ENCODE assay signal across 9 cellular contexts in genomic region chr18:3265564-3266033, GRCh38. TPM values are rescaled to one million over a fixed set of nuclear protein-coding genes. Genes with fewer than 3 reads are reported as not detected.
DNase-seq lines count a peak whose midpoint lies in the region; TF ChIP-seq lines count a peak whose summit lies in the region.
"Had no signal": no experiment of that assay in that cellular context is flagged by ENCODE, and none has a peak within 500 bp of the region (broad histone marks: within the 10 kb centered on the region; RNA-seq: fewer than 3 reads in every experiment).

No MANE protein-coding gene starts in this region.

- no peaks in the 10 kb centered on the region for H3K27me3 Mint-ChIP-seq in progenitor cell of endocrine pancreas

- intact Hi-C loops in head of caudate nucleus (cut with DNase I) (no loop called here), ascending aorta (cut with DNase I) (no loop called here)

- H3K9me3 Mint-ChIP-seq in progenitor cell of endocrine pancreas (ENCODE audit: low read depth), result no peaks in the 10 kb centered on the region

- peaks cover 82% of the 10 kb centered on the region for H4K20me1 ChIP-seq in SK-N-SH (ENCODE audit: insufficient read depth)

- H3K4me1 Mint-ChIP-seq in progenitor cell of endocrine pancreas (ENCODE audit: low read depth), result peaks cover 45% of the 10 kb centered on the region

- no peaks in the 10 kb centered on the region for H3K27me3 ChIP-seq in SK-N-SH (ENCODE audit: insufficient read depth)
- no peaks in the 10 kb centered on the region for H3K27me3 ChIP-seq in esophagus (ENCODE audit: control insufficient read depth in 1 of 2, insufficient read depth in 2 of 2, low read length in 2 of 2)
- no peaks in the 10 kb centered on the region for H3K27me3 ChIP-seq in ascending aorta

- no peak overlapping the region for H2AFZ ChIP-seq in SK-N-SH (ENCODE audit: low read depth)
- H2AFZ ChIP-seq: parathyroid adenoma had no signal

- TF ChIP-seq CTCF in SK-N-SH (IDR thresholded peaks at IDR 0.05) (no peak), progenitor cell of endocrine pancreas (IDR thresholded peaks at IDR 0.05; ENCODE audit: unreplicated experiment) (no peak), ascending aorta (IDR thresholded peaks at IDR 0.05) (no peak)

- no peak overlapping the region for H3K9ac ChIP-seq in SK-N-SH
- H3K9ac ChIP-seq: parathyroid adenoma had no signal

- H3K27ac ChIP-seq in SK-N-SH (ENCODE audit: low read depth in 2 of 2, low read length in 1 of 2), result no peak overlapping the region; a peak in 1 of 4 replicates
- peak overlapping the region; percentile 11 to 33 for H3K27ac ChIP-seq in esophagus (ENCODE audit: low read depth in 2 of 2, low read length in 1 of 2)
- no peak overlapping the region for H3K27ac ChIP-seq in ascending aorta
- H3K27ac ChIP-seq: parathyroid adenoma had no signal

- CTCF ChIA-PET in SK-N-SH (lab: Yijun Ruan, JAX), result interaction anchor here (0.8 to 1.3 kb wide), 2 partner anchors 400 to 401 kb away, joined by 3 read pairs; no protein-coding TSS in a partner anchor

- H3K27ac Mint-ChIP-seq in progenitor cell of endocrine pancreas, result peak overlapping the region; percentile 2

- peak overlapping the region; percentile 56 for H3K4me2 ChIP-seq in SK-N-SH

- H3K4me1 ChIP-seq in SK-N-SH (ENCODE audit: control insufficient read depth in 1 of 2, insufficient read depth in 2 of 2, low read depth in 1 of 2, low read length in 1 of 2), result peaks cover 20 to 24% of the 10 kb centered on the region in 2 experiments; a peak in 3 of 4 replicates
- peaks cover 2 to 10% of the 10 kb centered on the region in 2 donors for H3K4me1 ChIP-seq in esophagus (ENCODE audit: control insufficient read depth in 2 of 2, insufficient read depth in 2 of 2, low read length in 1 of 2)
- peaks cover 15 to 43% of the 10 kb centered on the region in 2 donors for H3K4me1 ChIP-seq in ascending aorta

- TF ChIP-seq EP300 in SK-N-SH (IDR thresholded peaks at IDR 0.05; ENCODE audit: borderline replicate concordance in 1 of 2, low read depth in 1 of 2, low read length in 1 of 2), result no peak

- WGBS in SK-N-SH (ENCODE audit: low lambda C conversion rate), result 82% methylated on average over 3 of the region's 3 CpGs
- WGBS in esophagus, 2 donors, result 39 to 44% methylated on average over 3 of the region's 3 CpGs

- H3F3A ChIP-seq in SK-N-SH (replicated peaks; ENCODE audit: insufficient read depth), result peaks cover 35% of the 10 kb centered on the region

- POLR2A ChIA-PET in SK-N-SH (lab: Yijun Ruan, JAX), result no interaction called here

- H3K9me3 ChIP-seq in SK-N-SH, result no peaks in the 10 kb centered on the region
- H3K9me3 ChIP-seq in esophagus (ENCODE audit: control insufficient read depth in 2 of 2, insufficient read depth in 1 of 2, low read depth in 1 of 2, low read length in 1 of 2), result no peaks in the 10 kb centered on the region
- no peaks in the 10 kb centered on the region for H3K9me3 ChIP-seq in ascending aorta

- H3K4me3 ChIP-seq in SK-N-SH (ENCODE audit: low read depth in 2 of 2, low read length in 1 of 2), result peak overlapping the region in 1 of 2 experiments; percentile 2; a peak in 1 of 4 replicates
- H3K4me3 ChIP-seq in esophagus (ENCODE audit: low read depth in 1 of 2, low read length in 2 of 2), result no peak overlapping the region
- H3K4me3 ChIP-seq in ascending aorta, result peak overlapping the region in 1 of 2 donors; percentile 25

- H3K9me2 ChIP-seq in SK-N-SH, result no peaks in the 10 kb centered on the region; the same call in 1 of the 2 replicates

- H3K36me3 ChIP-seq in SK-N-SH (replicated peaks in 1 of 2; ENCODE audit: control insufficient read depth in 1 of 2, insufficient read depth in 2 of 2, low read length in 1 of 2), result no peaks in the 10 kb centered on the region
- peaks cover 0 to 2% of the 10 kb centered on the region in 2 donors for H3K36me3 ChIP-seq in esophagus (ENCODE audit: control insufficient read depth in 2 of 2, insufficient read depth in 2 of 2, low read length in 1 of 2)
- no peaks in the 10 kb centered on the region for H3K36me3 ChIP-seq in ascending aorta

- DNase-seq in ELR (ENCODE audit: low read depth) (peak; percentile 68), SK-N-SH (no peak), progenitor cell of endocrine pancreas (ENCODE audit: low spot score, unreplicated experiment) (no peak), NCI-H510A (lab: John Stamatoyannopoulos, UW) (no peak), head of caudate nucleus (no peak), T1000 (lab: John Stamatoyannopoulos, UW) (no peak), ascending aorta (ENCODE audit: low spot score in 2 of 2) (no peak)

- TF ChIP-seq RAD21 in SK-N-SH (IDR thresholded peaks at IDR 0.05; ENCODE audit: low read length), result no peak

- no peaks in the 10 kb centered on the region for H3K36me3 Mint-ChIP-seq in progenitor cell of endocrine pancreas (ENCODE audit: insufficient read depth)

- peaks cover 86% of the 10 kb centered on the region for H3K79me2 ChIP-seq in SK-N-SH (ENCODE audit: insufficient read depth)

- H3K4me3 Mint-ChIP-seq in progenitor cell of endocrine pancreas (ENCODE audit: low read depth), result no peak overlapping the region

TF ChIP-seq in SK-N-SH, 30 proteins besides CTCF, POLR2A, EP300 and RAD21 (continues in another document):
- TF ChIP-seq FOSL2 (IDR thresholded peaks at IDR 0.05; ENCODE audit: borderline replicate concordance, low read depth), result no peak
- no peak for TF ChIP-seq MEF2A (IDR thresholded peaks at IDR 0.05; ENCODE audit: borderline replicate concordance, low read depth)
- TF ChIP-seq TCF12 (IDR thresholded peaks at IDR 0.05), result no peak
- no peak for TF ChIP-seq GATA2 (CRISPR knock-in tag; IDR thresholded peaks at IDR 0.05)
- TF ChIP-seq FOXJ3 (CRISPR knock-in tag; IDR thresholded peaks at IDR 0.05), result no peak
- 0 out of 2 replicates have a peak, but pooled peaks have one; percentile 30 for TF ChIP-seq ELF1 (IDR thresholded peaks at IDR 0.05)
- TF ChIP-seq RXRA (IDR thresholded peaks at IDR 0.05; ENCODE audit: borderline replicate concordance, low read depth), result no peak
- no peak for TF ChIP-seq GABPA (IDR thresholded peaks at IDR 0.05; ENCODE audit: low read depth)
- no peak for TF ChIP-seq USF1 (IDR thresholded peaks at IDR 0.05; ENCODE audit: borderline replicate concordance, low read depth)
- no peak for TF ChIP-seq SMC3 (IDR thresholded peaks at IDR 0.05; ENCODE audit: low read depth, low read length)
- TF ChIP-seq IRF3 (IDR thresholded peaks at IDR 0.05; ENCODE audit: low read depth, low read length), result no peak
- TF ChIP-seq YY1 (IDR thresholded peaks at IDR 0.05; ENCODE audit: low read depth), result no peak
- no peak for TF ChIP-seq USF2 (IDR thresholded peaks at IDR 0.05; ENCODE audit: borderline replicate concordance, low read depth, low read length)

RNA-seq across cellular contexts. Expression of gene MYL12B, which starts 3.7 kb away (rescaled TPM):
- polyA plus RNA-seq in SK-N-SH (2012; rRNA removed) (555 and 645 TPM in 2 replicates), esophagus (100 to 1,000 TPM; 573 to 578 TPM)
- polyA plus RNA-seq in SK-N-SH (2012; cell fraction: cytosol; rRNA removed), result 727 and 733 TPM in 2 replicates
- polyA plus RNA-seq in SK-N-SH (2012; cell fraction: nucleus; rRNA removed), result 166 and 313 TPM in 2 replicates
- total RNA-seq in progenitor cell of endocrine pancreas (187 and 193 TPM in 2 replicates), ascending aorta (198 TPM)

RNA-seq across cellular contexts. Expression of gene MYL12A, which starts 18.0 kb away (rescaled TPM):
- polyA plus RNA-seq in SK-N-SH (2012; rRNA removed) (448 and 565 TPM in 2 replicates), esophagus (100 to 1,000 TPM; 342 to 364 TPM)
- 686 and 851 TPM in 2 replicates for polyA plus RNA-seq in SK-N-SH (2012; cell fraction: cytosol; rRNA removed)
- polyA plus RNA-seq in SK-N-SH (2012; cell fraction: nucleus; rRNA removed), result 145 and 283 TPM in 2 replicates
- total RNA-seq in progenitor cell of endocrine pancreas (236 and 256 TPM in 2 replicates), ascending aorta (421 TPM)

RNA-seq across cellular contexts. Expression of gene MYOM1, which starts 45.8 kb away (rescaled TPM):
- polyA plus RNA-seq in SK-N-SH (2012; rRNA removed) (0.07 and 0.08 TPM in 2 replicates), esophagus (1 to 10 TPM; 1.6 to 1.7 TPM)
- 0.13 and 0.18 TPM in 2 replicates for polyA plus RNA-seq in SK-N-SH (2012; cell fraction: cytosol; rRNA removed)
- polyA plus RNA-seq in SK-N-SH (2012; cell fraction: nucleus; rRNA removed), result 0.20 and 0.21 TPM in 2 replicates
- total RNA-seq in progenitor cell of endocrine pancreas (1.1 TPM in 2 replicates), ascending aorta (7.8 TPM)

Comparison
In these comparisons a context has a peak if more than half of its experiments do, and no peak if none do; other contexts are left out.
1. H3K27ac ChIP-seq: peak in esophagus (2 of 2); none in SK-N-SH (0 of 2) and ascending aorta (0 of 2).